8 cellular contexts compared by ENCODE assay signal in the genomic region with DNA sequence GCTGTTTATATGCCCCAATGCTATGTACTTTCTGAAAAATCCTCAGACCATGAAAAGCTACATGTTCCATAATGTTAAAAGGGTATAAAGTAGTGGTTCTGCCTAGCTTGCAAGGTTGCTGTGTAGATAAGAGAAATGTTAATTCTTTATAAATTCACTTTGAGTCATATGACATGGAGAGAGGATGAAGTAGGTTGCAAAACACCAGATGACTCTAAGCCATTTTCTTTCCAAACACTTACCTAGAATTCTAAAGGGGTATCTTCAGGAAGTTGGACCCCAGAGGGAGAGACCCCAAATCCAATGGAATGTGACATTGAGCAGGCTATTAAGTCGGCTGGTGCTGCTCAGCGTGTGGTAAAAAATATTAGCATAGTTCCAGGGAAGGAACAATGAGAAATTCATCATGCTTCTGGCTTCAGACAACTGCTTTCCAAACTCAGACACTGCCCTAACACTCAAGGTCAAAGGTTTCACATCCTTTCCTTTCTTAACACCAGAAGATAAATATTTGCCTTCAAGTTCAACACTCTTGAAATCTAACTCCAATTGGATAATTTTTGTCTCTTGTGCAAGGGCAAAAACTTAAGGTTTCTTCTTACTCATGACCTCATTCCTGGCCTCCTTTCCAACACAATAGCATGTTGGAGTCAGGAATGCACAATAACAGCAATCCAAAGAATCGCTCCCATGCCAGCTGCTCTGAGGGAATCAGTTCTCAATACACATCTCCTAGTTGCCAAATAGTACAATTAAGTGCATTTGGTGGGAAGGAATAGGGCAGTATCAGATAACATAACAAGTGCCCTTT.
A peak's percentile ranks its signal among the peaks of the same experiment; 100 is the strongest.
DNase-seq lines count a peak whose midpoint lies in the region; ATAC-seq and TF ChIP-seq lines count a peak whose summit lies in the region.

No MANE protein-coding gene starts in this region.

- no peak overlapping the region for H2AFZ ChIP-seq in trophoblast cell (ENCODE audit: insufficient read depth, low read length, poor library complexity)

- H4K8ac ChIP-seq in trophoblast cell (ENCODE audit: low read depth, low read length) = no peak overlapping the region

- no peaks in the 10 kb centered on the region for H3K9me3 ChIP-seq in trophoblast cell (ENCODE audit: insufficient read depth, low read depth, low read length)

- no peak overlapping the region for H3K27ac ChIP-seq in trophoblast cell (ENCODE audit: low read depth, low read length)

- no peak overlapping the region for H2BK5ac ChIP-seq in trophoblast cell (ENCODE audit: low read depth, low read length, poor library complexity)

- no peak overlapping the region for H3K4me2 ChIP-seq in trophoblast cell (ENCODE audit: low read length)

- H3K27me3 ChIP-seq in trophoblast cell (ENCODE audit: insufficient read depth, low read length) = no peaks in the 10 kb centered on the region

- no peak overlapping the region for H4K91ac ChIP-seq in trophoblast cell (ENCODE audit: low read depth, low read length)

- no peak for TF ChIP-seq CTCF in fibroblast of villous mesenchyme (IDR thresholded peaks at IDR 0.05; ENCODE audit: insufficient read depth, low read depth, low read length)

- DNase-seq in COLO829 (ENCODE audit: low spot score) = peak; percentile 17
- DNase-seq in fibroblast of villous mesenchyme (ENCODE audit: low read depth) = peak; percentile 83
- DNase-seq in trophoblast cell = peak; percentile 51 to 60
- DNase-seq in NCI-H1436 (lab: John Stamatoyannopoulos, UW) = no peak

- no peak overlapping the region for H3K23ac ChIP-seq in trophoblast cell (ENCODE audit: low read length)

- no peak overlapping the region for H2AK5ac ChIP-seq in trophoblast cell (ENCODE audit: low read length)

- H3K4me3 ChIP-seq in fibroblast of villous mesenchyme (ENCODE audit: low read depth, low read length) (no peak overlapping the region), trophoblast cell (ENCODE audit: low read depth, low read length) (no peak overlapping the region)

- no peaks in the 10 kb centered on the region for H3K36me3 ChIP-seq in trophoblast cell (ENCODE audit: control insufficient read depth in 1 of 2, insufficient read depth in 2 of 2, low read length in 2 of 2)

- H4K12ac ChIP-seq in trophoblast cell (ENCODE audit: low read depth, low read length) = no peak overlapping the region

- no peak overlapping the region for H2BK12ac ChIP-seq in trophoblast cell (ENCODE audit: low read length)

- H2BK120ac ChIP-seq in trophoblast cell (ENCODE audit: insufficient read depth, low read length, poor library complexity) = no peak overlapping the region

- H3K79me1 ChIP-seq in trophoblast cell (ENCODE audit: low read length) = no peaks in the 10 kb centered on the region

- no peak overlapping the region for H3K18ac ChIP-seq in trophoblast cell (ENCODE audit: low read length)

- no CpG with 5 or more reads among the region's 3 CpGs for WGBS in trophoblast cell (ENCODE audit: extremely low coverage, insufficient coverage, insufficient read length)

- no peak overlapping the region for H3K9ac ChIP-seq in trophoblast cell (ENCODE audit: low read length)

- H3K4me1 ChIP-seq in trophoblast cell (ENCODE audit: control insufficient read depth in 1 of 2, insufficient read depth in 2 of 2, low read length in 2 of 2) = peaks cover 3 to 7% of the 10 kb centered on the region in 2 experiments

- H3K4ac ChIP-seq in trophoblast cell (ENCODE audit: low read depth, low read length) = no peak overlapping the region

- H3K79me2 ChIP-seq in trophoblast cell (ENCODE audit: control insufficient read depth, insufficient read depth, low read length, poor library complexity) = no peaks in the 10 kb centered on the region

- H3K14ac ChIP-seq in trophoblast cell (ENCODE audit: low read length) = no peak overlapping the region

- ATAC-seq in SK-N-SH treated with all-trans-retinoic acid at 6 μM for 48 hours (peak; percentile 86), HG03039 (IDR thresholded peaks at IDR 0.05; ENCODE audit: unreplicated experiment) (no peak), HG03520 (IDR thresholded peaks at IDR 0.05; ENCODE audit: unreplicated experiment) (no peak), HG02938 (IDR thresholded peaks at IDR 0.05; ENCODE audit: unreplicated experiment) (no peak)

TF ChIP-seq in SK-N-SH treated with all-trans-retinoic acid at 6 μM for 48 hours, 23 proteins besides CTCF, POLR2A, EP300 and RAD21:
- TF ChIP-seq, protein P1, sequence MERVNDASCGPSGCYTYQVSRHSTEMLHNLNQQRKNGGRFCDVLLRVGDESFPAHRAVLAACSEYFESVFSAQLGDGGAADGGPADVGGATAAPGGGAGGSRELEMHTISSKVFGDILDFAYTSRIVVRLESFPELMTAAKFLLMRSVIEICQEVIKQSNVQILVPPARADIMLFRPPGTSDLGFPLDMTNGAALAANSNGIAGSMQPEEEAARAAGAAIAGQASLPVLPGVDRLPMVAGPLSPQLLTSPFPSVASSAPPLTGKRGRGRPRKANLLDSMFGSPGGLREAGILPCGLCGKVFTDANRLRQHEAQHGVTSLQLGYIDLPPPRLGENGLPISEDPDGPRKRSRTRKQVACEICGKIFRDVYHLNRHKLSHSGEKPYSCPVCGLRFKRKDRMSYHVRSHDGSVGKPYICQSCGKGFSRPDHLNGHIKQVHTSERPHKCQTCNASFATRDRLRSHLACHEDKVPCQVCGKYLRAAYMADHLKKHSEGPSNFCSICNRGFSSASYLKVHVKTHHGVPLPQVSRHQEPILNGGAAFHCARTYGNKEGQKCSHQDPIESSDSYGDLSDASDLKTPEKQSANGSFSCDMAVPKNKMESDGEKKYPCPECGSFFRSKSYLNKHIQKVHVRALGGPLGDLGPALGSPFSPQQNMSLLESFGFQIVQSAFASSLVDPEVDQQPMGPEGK (CRISPR knock-in tag; IDR thresholded peaks at IDR 0.05; ENCODE audit: borderline replicate concordance) = no peak
- TF ChIP-seq ISL1 (CRISPR knock-in tag; IDR thresholded peaks at IDR 0.05) (peak; percentile 78), ZNF70 (CRISPR knock-in tag; IDR thresholded peaks at IDR 0.05) (no peak)
